Comparison of ENCODE assay signal across 24 cellular contexts in the genomic region with DNA sequence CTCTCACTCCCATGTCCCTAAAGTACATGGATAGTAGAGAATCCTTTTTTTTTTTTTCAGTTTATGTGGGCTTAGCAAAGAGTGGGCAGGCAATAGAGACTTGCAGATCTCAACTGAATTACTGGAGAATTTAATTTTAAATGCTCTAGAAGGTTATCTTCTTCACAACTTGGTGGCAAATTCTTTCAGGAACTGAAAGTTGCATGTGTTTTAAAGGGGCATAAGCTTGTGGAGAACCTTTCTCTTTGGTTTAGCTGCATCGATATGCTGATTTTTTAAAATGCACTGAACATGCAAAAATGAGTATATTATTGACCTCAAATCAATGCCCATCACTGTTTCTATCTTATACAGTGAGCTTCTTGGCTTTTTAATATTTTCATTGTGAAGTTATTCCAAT. TPM values are rescaled to one million over a fixed set of nuclear protein-coding genes. Genes with fewer than 3 reads are reported as not detected.
A peak's percentile ranks its signal among the peaks of the same experiment; 100 is the strongest.
DNase-seq lines count a peak whose midpoint lies in the region; ATAC-seq and TF ChIP-seq lines count a peak whose summit lies in the region.
"Had no signal": no experiment of that assay in that cellular context is flagged by ENCODE, and none has a peak within 500 bp of the region (broad histone marks: within the 10 kb centered on the region; RNA-seq: fewer than 3 reads in every experiment).

No MANE protein-coding gene starts in this region.

- H3K4me2 ChIP-seq in Karpas-422 (ENCODE audit: low read depth, low read length, poor library complexity, severe bottlenecking) = peak overlapping the region; percentile 32
- H3K4me2 ChIP-seq: BLaER1, PC-9 had no signal

- no peaks in the 10 kb centered on the region for H3K36me3 ChIP-seq in Karpas-422 (ENCODE audit: insufficient read depth, low read length)
- H3K36me3 ChIP-seq: BLaER1 had no signal

- H3K27ac Mint-ChIP-seq in stimulated activated naive B cell treated with anti-CD40 and anti-IgM and Interleukin-4, amounts not matched to agents 10 μg/mL and 1 μg/mL and 100 μg/mL, for 72 hours = no peak overlapping the region
- H3K27ac Mint-ChIP-seq in CD14-positive monocyte = no peak overlapping the region
- H3K27ac Mint-ChIP-seq: CD8-positive, alpha-beta memory T cell; H9; HFFc6; T-helper 17 cell had no signal

- H3K4me3 Mint-ChIP-seq in stimulated activated naive B cell treated with anti-CD40 and anti-IgM and Interleukin-4, amounts not matched to agents 10 μg/mL and 1 μg/mL and 100 μg/mL, for 72 hours = peak overlapping the region in 1 of 2 donors; percentile 24
- H3K4me3 Mint-ChIP-seq in CD14-positive monocyte = no peak overlapping the region
- H3K4me3 Mint-ChIP-seq: CD8-positive, alpha-beta memory T cell; H9; HFFc6; T-helper 17 cell had no signal

- H3K9me3 Mint-ChIP-seq in stimulated activated naive B cell treated with anti-CD40 and anti-IgM and Interleukin-4, amounts not matched to agents 10 μg/mL and 1 μg/mL and 100 μg/mL, for 72 hours = no peaks in the 10 kb centered on the region
- no peaks in the 10 kb centered on the region for H3K9me3 Mint-ChIP-seq in CD14-positive monocyte
- H3K9me3 Mint-ChIP-seq: H9, HFFc6 had no signal

- H3K9ac ChIP-seq in Karpas-422 (ENCODE audit: low read length) = no peak overlapping the region
- H3K9ac ChIP-seq: BLaER1 had no signal

- H3K27ac ChIP-seq in Karpas-422 (ENCODE audit: low read length) (peak overlapping the region; percentile 53), VCaP (peak overlapping the region; percentile 80)
- H3K27ac ChIP-seq: BLaER1, HL-60, PC-9 had no signal

- DNase-seq in Karpas-422 (peak; percentile 61), NOMO-1 treated with DMSO at 0.1 percent for 48 hours (lab: John Stamatoyannopoulos, UW; ENCODE audit: unreplicated experiment) (peak; percentile 20), NCI-H345 treated with DMSO at 0.1 percent for 48 hours (lab: John Stamatoyannopoulos, UW; ENCODE audit: unreplicated experiment) (no peak), CD14-positive monocyte (ENCODE audit: low spot score) (no peak)
- no peak for DNase-seq in stimulated activated naive B cell treated with anti-CD40 and anti-IgM and Interleukin-4, amounts not matched to agents 10 μg/mL and 1 μg/mL and 100 μg/mL, for 72 hours
- DNase-seq: Calu3; CD8-positive, alpha-beta memory T cell; GDM1; H9; HFFc6; KBM-7; NCI-H1048; NCI-H1417 treated with DMSO at 0.1 percent for 48 hours; NCI-H187; NCI-H510A; PC-9; RPMI8226; SHP77; SW 1271; T-helper 17 cell had no signal

- TF ChIP-seq CTCF in VCaP (conservative IDR thresholded peaks at IDR 0.05) = no peak
- TF ChIP-seq CTCF in CD14-positive monocyte (IDR thresholded peaks at IDR 0.05) = no peak

- no peaks in the 10 kb centered on the region for H3K9me3 ChIP-seq in Karpas-422 (ENCODE audit: low read length)
- H3K9me3 ChIP-seq: BLaER1 had no signal

- H3K27me3 ChIP-seq in Karpas-422 (ENCODE audit: low read length) = no peaks in the 10 kb centered on the region
- H3K27me3 ChIP-seq: BLaER1 had no signal

- H2AFZ ChIP-seq in Karpas-422 (ENCODE audit: low read length) = no peak overlapping the region
- H2AFZ ChIP-seq: PC-9 had no signal

- no peaks in the 10 kb centered on the region for H3K27me3 Mint-ChIP-seq in stimulated activated naive B cell treated with anti-CD40 and anti-IgM and Interleukin-4, amounts not matched to agents 10 μg/mL and 1 μg/mL and 100 μg/mL, for 72 hours
- H3K27me3 Mint-ChIP-seq in CD14-positive monocyte (ENCODE audit: low read depth in 3 of 3) = no peaks in the 10 kb centered on the region

- peak; percentile 50 to 61 for ATAC-seq in stimulated activated naive B cell treated with anti-CD40 and anti-IgM and Interleukin-4, amounts not matched to agents 10 μg/mL and 1 μg/mL and 100 μg/mL, for 72 hours (replicated peaks)
- no peak for ATAC-seq in HG03196 (IDR thresholded peaks at IDR 0.05; ENCODE audit: unreplicated experiment)
- ATAC-seq: T-helper 17 cell had no signal

- H3K4me1 ChIP-seq in Karpas-422 (ENCODE audit: low read length) = peaks cover 61% of the 10 kb centered on the region

- H3K4me3 ChIP-seq in Karpas-422 (ENCODE audit: low read length) = no peak overlapping the region
- H3K4me3 ChIP-seq: BLaER1, PC-9 had no signal

- no peaks in the 10 kb centered on the region for H3K79me2 ChIP-seq in Karpas-422 (ENCODE audit: low read length)

- intact Hi-C loops in CD14-positive monocyte (cut with micrococcal nuclease) = no loop called here

- no peaks in the 10 kb centered on the region for H3K36me3 Mint-ChIP-seq in stimulated activated naive B cell treated with anti-CD40 and anti-IgM and Interleukin-4, amounts not matched to agents 10 μg/mL and 1 μg/mL and 100 μg/mL, for 72 hours
- H3K36me3 Mint-ChIP-seq in CD14-positive monocyte = no peaks in the 10 kb centered on the region

- no peaks in the 10 kb centered on the region for H3K9me2 ChIP-seq in Karpas-422 (replicated peaks; ENCODE audit: insufficient read depth, low read length)

- no peaks in the 10 kb centered on the region for H4K20me1 ChIP-seq in Karpas-422 (ENCODE audit: insufficient read depth, low read depth, low read length)
- H4K20me1 ChIP-seq: BLaER1 had no signal

- H3K4me1 Mint-ChIP-seq in stimulated activated naive B cell treated with anti-CD40 and anti-IgM and Interleukin-4, amounts not matched to agents 10 μg/mL and 1 μg/mL and 100 μg/mL, for 72 hours = peaks cover 34 to 55% of the 10 kb centered on the region in 2 donors
- peaks cover 21% of the 10 kb centered on the region for H3K4me1 Mint-ChIP-seq in CD14-positive monocyte
- H3K4me1 Mint-ChIP-seq: CD8-positive, alpha-beta memory T cell; T-helper 17 cell had no signal

RNA-seq across cellular contexts. Expression of a gene that starts 24.9 kb away (rescaled TPM):
- 0.94 and 3.0 TPM in 2 replicates for total RNA-seq in Karpas-422 (2014; rRNA removed; shearing (Covaris generic); ENCODE audit: low replicate concordance)
- 1 to 10 TPM; 5.5 to 8.3 TPM for polyA plus RNA-seq in CD14-positive monocyte

Comparison
In these comparisons a context has a peak if more than half of its experiments do, and no peak if none do; other contexts are left out.
1. DNase-seq: peak in Karpas-422 (single experiment) and NOMO-1 treated with DMSO at 0.1 percent for 48 hours (single experiment); none in stimulated activated naive B cell treated with anti-CD40 and anti-IgM and Interleukin-4, amounts not matched to agents 10 μg/mL and 1 μg/mL and 100 μg/mL, for 72 hours (single experiment), NCI-H345 treated with DMSO at 0.1 percent for 48 hours (single experiment) and CD14-positive monocyte (single experiment).